Comparison of ENCODE assay signal across 32 cellular contexts in genomic region chr3:41746215-41746614, GRCh38.
"Had no signal": no experiment of that assay in that cellular context is flagged by ENCODE, and none has a peak within 500 bp of the region (broad histone marks: within the 10 kb centered on the region; RNA-seq: fewer than 3 reads in every experiment).

No MANE protein-coding gene starts in this region.

- H3K9me3 ChIP-seq: ascending aorta had no signal

- H3K4me1 ChIP-seq: ascending aorta had no signal

- H3K27me3 ChIP-seq: ascending aorta, cardiac muscle cell had no signal

- H3K27ac ChIP-seq: ascending aorta, cardiac muscle cell, WERI-Rb-1 had no signal

- ATAC-seq: activated CD4-positive, alpha-beta T cell treated with anti-CD3 and anti-CD28 coated beads for 36 hours; activated CD4-positive, CD25-positive, alpha-beta regulatory T cell treated with anti-CD3 and anti-CD28 coated beads, Interleukin-2, amount 50 U/mL, for 24 hours; activated CD8-positive, alpha-beta memory T cell treated with anti-CD3 and anti-CD28 coated beads, Interleukin-2, amount 10 ng/mL, durations not matched to agents 7 days and 5 days; activated CD8-positive, alpha-beta T cell treated with anti-CD3 and anti-CD28 coated beads, Interleukin-2, amount 10 ng/mL, durations not matched to agents 7 days and 5 days; activated naive CD8-positive, alpha-beta T cell treated with anti-CD3 and anti-CD28 coated beads, Interleukin-2, amount 50 U/mL, for 24 hours; WTC11 had no signal

- DNase-seq: activated CD4-positive, alpha-beta memory T cell treated with anti-CD3 and anti-CD28 coated beads, Interleukin-2, amount 10 ng/mL, durations not matched to agents 7 days and 5 days; activated CD4-positive, alpha-beta T cell treated with anti-CD3 and anti-CD28 coated beads for 1 hour; activated CD4-positive, alpha-beta T cell treated with anti-CD3 and anti-CD28 coated beads for 36 hours; activated CD4-positive, alpha-beta T cell treated with anti-CD3 and anti-CD28 coated beads for 48 hours; activated CD4-positive, alpha-beta T cell treated with anti-CD3 and anti-CD28 coated beads, Interleukin-2, amount 10 ng/mL, durations not matched to agents 7 days and 5 days; activated CD4-positive, alpha-beta T cell treated with anti-CD3 and anti-CD28 coated beads, Interleukin-2, amount 50 U/mL, for 48 hours; activated CD4-positive, CD25-positive, alpha-beta regulatory T cell; activated CD8-positive, alpha-beta memory T cell treated with anti-CD3 and anti-CD28 coated beads for 24 hours; activated CD8-positive, alpha-beta memory T cell treated with anti-CD3 and anti-CD28 coated beads, Interleukin-2, amount 10 ng/mL, durations not matched to agents 7 days and 5 days; activated CD8-positive, alpha-beta memory T cell treated with anti-CD3 and anti-CD28 coated beads, Interleukin-2, amount 50 U/mL, for 48 hours; activated CD8-positive, alpha-beta T cell treated with anti-CD3 and anti-CD28 coated beads, Interleukin-2, amount 10 ng/mL, durations not matched to agents 7 days and 5 days; activated effector memory CD4-positive, alpha-beta T cell treated with Interleukin-2 at 50 U/mL for 16 hours; activated gamma-delta T cell; activated naive CD4-positive, alpha-beta T cell treated with anti-CD3 and anti-CD28 coated beads, Interleukin-2, amount 10 ng/mL, durations not matched to agents 7 days and 5 days; activated naive CD4-positive, alpha-beta T cell treated with Interleukin-2 at 50 U/mL for 16 hours; activated naive CD8-positive, alpha-beta T cell treated with anti-CD3 and anti-CD28 coated beads, Interleukin-2, amount 10 ng/mL, durations not matched to agents 7 days and 5 days; activated naive CD8-positive, alpha-beta T cell treated with anti-CD3 and anti-CD28 coated beads, Interleukin-2, amount 50 U/mL, for 24 hours; activated T-cell treated with anti-CD3 and anti-CD28 coated beads, Interleukin-2, amount 50 U/mL, for 24 hours; activated T-cell treated with anti-CD3 and anti-CD28 coated beads, Interleukin-2, amount 50 U/mL, for 48 hours; amygdala; anterior cingulate cortex; caudate nucleus; cerebellar nuclear complex; T-helper 2 cell; T-helper 9 cell; WERI-Rb-1 had no signal

- FAIRE-seq: bronchial epithelial cell, TTC549 had no signal

- H3K4me3 ChIP-seq: ascending aorta, cardiac muscle cell had no signal

- H3K36me3 ChIP-seq: ascending aorta, cardiac muscle cell, WERI-Rb-1 had no signal
